1 cellular context compared by ENCODE assay signal in the genomic region with DNA sequence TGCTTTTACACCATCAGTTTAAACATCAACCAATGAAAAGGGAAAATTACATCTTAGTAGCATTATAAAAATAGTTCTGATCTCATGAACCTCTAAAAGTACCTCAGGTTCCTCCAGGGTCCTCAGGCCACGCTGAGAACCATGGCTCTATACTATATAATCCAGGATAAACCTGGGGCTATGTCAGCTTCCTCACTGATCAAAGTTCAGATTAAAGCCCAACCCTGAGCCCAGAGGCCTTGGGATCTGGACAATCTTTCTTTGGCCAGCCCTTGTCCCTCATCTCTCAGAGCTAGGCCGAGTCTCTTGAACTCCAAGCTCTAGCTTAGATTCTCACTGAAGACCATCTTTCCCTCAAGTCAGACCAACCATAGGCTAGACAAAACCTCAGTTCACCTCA.
TF ChIP-seq lines count a peak whose summit lies in the region.

No MANE protein-coding gene starts in this region.

TF ChIP-seq in HepG2, 621 proteins besides CTCF, POLR2A, EP300 and RAD21 (continued from another document):
- TF ChIP-seq, protein P1, sequence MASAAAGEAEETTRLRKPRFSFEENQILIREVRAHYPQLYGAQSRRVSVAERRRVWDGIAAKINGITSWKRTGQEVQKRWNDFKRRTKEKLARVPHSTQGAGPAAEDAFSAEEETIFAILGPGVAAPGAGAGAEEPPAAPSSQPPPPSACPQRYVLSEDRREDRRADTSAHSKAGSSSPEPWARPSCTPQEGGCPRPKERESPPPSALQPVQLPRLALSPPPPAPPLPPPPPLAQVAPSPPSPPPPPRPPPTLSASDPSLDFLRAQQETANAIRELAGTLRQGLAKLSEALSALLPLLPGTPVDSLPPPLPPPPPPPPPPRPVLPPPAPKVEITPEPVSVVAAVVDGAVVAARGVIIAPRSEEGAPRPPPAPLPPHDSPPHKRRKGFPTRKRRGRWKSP (CRISPR knock-in tag; IDR thresholded peaks at IDR 0.05): no peak
- no peak for TF ChIP-seq ZNF331 (CRISPR knock-in tag; IDR thresholded peaks at IDR 0.05)
- no peak for TF ChIP-seq ZNF607 (CRISPR knock-in tag; IDR thresholded peaks at IDR 0.05; ENCODE audit: borderline replicate concordance)
- TF ChIP-seq, protein P2, sequence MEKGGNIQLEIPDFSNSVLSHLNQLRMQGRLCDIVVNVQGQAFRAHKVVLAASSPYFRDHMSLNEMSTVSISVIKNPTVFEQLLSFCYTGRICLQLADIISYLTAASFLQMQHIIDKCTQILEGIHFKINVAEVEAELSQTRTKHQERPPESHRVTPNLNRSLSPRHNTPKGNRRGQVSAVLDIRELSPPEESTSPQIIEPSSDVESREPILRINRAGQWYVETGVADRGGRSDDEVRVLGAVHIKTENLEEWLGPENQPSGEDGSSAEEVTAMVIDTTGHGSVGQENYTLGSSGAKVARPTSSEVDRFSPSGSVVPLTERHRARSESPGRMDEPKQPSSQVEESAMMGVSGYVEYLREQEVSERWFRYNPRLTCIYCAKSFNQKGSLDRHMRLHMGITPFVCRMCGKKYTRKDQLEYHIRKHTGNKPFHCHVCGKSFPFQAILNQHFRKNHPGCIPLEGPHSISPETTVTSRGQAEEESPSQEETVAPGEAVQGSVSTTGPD (CRISPR knock-in tag; IDR thresholded peaks at IDR 0.05): no peak
- peak; percentile 60 for TF ChIP-seq HNF4A (CRISPR knock-in tag; IDR thresholded peaks at IDR 0.05)
- TF ChIP-seq ZNF672 (CRISPR knock-in tag; IDR thresholded peaks at IDR 0.05): no peak
- TF ChIP-seq, protein P3, sequence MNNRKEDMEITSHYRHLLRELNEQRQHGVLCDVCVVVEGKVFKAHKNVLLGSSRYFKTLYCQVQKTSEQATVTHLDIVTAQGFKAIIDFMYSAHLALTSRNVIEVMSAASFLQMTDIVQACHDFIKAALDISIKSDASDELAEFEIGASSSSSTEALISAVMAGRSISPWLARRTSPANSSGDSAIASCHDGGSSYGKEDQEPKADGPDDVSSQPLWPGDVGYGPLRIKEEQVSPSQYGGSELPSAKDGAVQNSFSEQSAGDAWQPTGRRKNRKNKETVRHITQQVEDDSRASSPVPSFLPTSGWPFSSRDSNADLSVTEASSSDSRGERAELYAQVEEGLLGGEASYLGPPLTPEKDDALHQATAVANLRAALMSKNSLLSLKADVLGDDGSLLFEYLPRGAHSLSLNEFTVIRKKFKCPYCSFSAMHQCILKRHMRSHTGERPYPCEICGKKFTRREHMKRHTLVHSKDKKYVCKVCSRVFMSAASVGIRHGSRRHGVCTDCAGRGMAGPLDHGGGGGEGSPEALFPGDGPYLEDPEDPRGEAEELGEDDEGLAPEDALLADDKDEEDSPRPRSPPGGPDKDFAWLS (CRISPR knock-in tag; IDR thresholded peaks at IDR 0.05; ENCODE audit: borderline replicate concordance): no peak
- TF ChIP-seq HMGA1 (CRISPR knock-in tag; conservative IDR thresholded peaks at IDR 0.05): no peak
- no peak for TF ChIP-seq IKZF4 (CRISPR knock-in tag; IDR thresholded peaks at IDR 0.05; ENCODE audit: borderline replicate concordance, low read depth, not compliant biosample characterization)
- TF ChIP-seq, protein P4, sequence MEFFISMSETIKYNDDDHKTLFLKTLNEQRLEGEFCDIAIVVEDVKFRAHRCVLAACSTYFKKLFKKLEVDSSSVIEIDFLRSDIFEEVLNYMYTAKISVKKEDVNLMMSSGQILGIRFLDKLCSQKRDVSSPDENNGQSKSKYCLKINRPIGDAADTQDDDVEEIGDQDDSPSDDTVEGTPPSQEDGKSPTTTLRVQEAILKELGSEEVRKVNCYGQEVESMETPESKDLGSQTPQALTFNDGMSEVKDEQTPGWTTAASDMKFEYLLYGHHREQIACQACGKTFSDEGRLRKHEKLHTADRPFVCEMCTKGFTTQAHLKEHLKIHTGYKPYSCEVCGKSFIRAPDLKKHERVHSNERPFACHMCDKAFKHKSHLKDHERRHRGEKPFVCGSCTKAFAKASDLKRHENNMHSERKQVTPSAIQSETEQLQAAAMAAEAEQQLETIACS (CRISPR knock-in tag; IDR thresholded peaks at IDR 0.05): no peak
- TF ChIP-seq, protein P5, sequence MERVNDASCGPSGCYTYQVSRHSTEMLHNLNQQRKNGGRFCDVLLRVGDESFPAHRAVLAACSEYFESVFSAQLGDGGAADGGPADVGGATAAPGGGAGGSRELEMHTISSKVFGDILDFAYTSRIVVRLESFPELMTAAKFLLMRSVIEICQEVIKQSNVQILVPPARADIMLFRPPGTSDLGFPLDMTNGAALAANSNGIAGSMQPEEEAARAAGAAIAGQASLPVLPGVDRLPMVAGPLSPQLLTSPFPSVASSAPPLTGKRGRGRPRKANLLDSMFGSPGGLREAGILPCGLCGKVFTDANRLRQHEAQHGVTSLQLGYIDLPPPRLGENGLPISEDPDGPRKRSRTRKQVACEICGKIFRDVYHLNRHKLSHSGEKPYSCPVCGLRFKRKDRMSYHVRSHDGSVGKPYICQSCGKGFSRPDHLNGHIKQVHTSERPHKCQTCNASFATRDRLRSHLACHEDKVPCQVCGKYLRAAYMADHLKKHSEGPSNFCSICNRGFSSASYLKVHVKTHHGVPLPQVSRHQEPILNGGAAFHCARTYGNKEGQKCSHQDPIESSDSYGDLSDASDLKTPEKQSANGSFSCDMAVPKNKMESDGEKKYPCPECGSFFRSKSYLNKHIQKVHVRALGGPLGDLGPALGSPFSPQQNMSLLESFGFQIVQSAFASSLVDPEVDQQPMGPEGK (CRISPR knock-in tag; IDR thresholded peaks at IDR 0.05): no peak
- no peak for TF ChIP-seq ZNF850 (CRISPR knock-in tag; conservative IDR thresholded peaks at IDR 0.05)
- TF ChIP-seq ZNF746 (CRISPR knock-in tag; IDR thresholded peaks at IDR 0.05): no peak
- TF ChIP-seq KLF11 (CRISPR knock-in tag; IDR thresholded peaks at IDR 0.05): no peak
- TF ChIP-seq, protein P6, sequence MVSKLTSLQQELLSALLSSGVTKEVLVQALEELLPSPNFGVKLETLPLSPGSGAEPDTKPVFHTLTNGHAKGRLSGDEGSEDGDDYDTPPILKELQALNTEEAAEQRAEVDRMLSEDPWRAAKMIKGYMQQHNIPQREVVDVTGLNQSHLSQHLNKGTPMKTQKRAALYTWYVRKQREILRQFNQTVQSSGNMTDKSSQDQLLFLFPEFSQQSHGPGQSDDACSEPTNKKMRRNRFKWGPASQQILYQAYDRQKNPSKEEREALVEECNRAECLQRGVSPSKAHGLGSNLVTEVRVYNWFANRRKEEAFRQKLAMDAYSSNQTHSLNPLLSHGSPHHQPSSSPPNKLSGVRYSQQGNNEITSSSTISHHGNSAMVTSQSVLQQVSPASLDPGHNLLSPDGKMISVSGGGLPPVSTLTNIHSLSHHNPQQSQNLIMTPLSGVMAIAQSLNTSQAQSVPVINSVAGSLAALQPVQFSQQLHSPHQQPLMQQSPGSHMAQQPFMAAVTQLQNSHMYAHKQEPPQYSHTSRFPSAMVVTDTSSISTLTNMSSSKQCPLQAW (CRISPR knock-in tag; IDR thresholded peaks at IDR 0.05): 0 out of 2 replicates have a peak, but pooled peaks have one; percentile 1
- TF ChIP-seq SMC3 (IDR thresholded peaks at IDR 0.05; ENCODE audit: low read length): no peak
- no peak for TF ChIP-seq SIX4 (CRISPR knock-in tag; IDR thresholded peaks at IDR 0.05)
- TF ChIP-seq, protein P7, sequence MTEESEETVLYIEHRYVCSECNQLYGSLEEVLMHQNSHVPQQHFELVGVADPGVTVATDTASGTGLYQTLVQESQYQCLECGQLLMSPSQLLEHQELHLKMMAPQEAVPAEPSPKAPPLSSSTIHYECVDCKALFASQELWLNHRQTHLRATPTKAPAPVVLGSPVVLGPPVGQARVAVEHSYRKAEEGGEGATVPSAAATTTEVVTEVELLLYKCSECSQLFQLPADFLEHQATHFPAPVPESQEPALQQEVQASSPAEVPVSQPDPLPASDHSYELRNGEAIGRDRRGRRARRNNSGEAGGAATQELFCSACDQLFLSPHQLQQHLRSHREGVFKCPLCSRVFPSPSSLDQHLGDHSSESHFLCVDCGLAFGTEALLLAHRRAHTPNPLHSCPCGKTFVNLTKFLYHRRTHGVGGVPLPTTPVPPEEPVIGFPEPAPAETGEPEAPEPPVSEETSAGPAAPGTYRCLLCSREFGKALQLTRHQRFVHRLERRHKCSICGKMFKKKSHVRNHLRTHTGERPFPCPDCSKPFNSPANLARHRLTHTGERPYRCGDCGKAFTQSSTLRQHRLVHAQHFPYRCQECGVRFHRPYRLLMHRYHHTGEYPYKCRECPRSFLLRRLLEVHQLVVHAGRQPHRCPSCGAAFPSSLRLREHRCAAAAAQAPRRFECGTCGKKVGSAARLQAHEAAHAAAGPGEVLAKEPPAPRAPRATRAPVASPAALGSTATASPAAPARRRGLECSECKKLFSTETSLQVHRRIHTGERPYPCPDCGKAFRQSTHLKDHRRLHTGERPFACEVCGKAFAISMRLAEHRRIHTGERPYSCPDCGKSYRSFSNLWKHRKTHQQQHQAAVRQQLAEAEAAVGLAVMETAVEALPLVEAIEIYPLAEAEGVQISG (CRISPR knock-in tag; IDR thresholded peaks at IDR 0.05): no peak
- no peak for TF ChIP-seq MAFG (CRISPR knock-in tag; IDR thresholded peaks at IDR 0.05)
- TF ChIP-seq JUNB (CRISPR knock-in tag; IDR thresholded peaks at IDR 0.05; ENCODE audit: borderline replicate concordance): no peak
- TF ChIP-seq, protein P8, sequence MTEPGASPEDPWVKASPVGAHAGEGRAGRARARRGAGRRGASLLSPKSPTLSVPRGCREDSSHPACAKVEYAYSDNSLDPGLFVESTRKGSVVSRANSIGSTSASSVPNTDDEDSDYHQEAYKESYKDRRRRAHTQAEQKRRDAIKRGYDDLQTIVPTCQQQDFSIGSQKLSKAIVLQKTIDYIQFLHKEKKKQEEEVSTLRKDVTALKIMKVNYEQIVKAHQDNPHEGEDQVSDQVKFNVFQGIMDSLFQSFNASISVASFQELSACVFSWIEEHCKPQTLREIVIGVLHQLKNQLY (CRISPR knock-in tag; IDR thresholded peaks at IDR 0.05): no peak
- TF ChIP-seq, protein P9, sequence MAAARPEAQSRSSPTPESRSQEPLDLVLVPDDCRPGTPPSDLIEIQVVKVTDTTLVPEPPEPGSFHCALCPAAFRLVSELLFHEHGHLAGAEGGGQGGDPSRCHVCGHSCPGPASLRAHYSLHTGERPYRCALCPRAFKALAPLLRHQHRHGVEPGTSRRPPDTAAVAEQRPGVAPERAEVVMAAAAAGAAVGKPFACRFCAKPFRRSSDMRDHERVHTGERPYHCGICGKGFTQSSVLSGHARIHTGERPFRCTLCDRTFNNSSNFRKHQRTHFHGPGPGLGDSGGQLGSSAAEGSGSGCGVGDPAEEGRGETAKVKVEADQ (CRISPR knock-in tag; IDR thresholded peaks at IDR 0.05; ENCODE audit: borderline replicate concordance): no peak
- TF ChIP-seq ZFY (CRISPR knock-in tag; IDR thresholded peaks at IDR 0.05): 0 out of 2 replicates have a peak, but pooled peaks have one; percentile 30
